Comparison of ENCODE assay signal across 1 cellular context in the genomic region with DNA sequence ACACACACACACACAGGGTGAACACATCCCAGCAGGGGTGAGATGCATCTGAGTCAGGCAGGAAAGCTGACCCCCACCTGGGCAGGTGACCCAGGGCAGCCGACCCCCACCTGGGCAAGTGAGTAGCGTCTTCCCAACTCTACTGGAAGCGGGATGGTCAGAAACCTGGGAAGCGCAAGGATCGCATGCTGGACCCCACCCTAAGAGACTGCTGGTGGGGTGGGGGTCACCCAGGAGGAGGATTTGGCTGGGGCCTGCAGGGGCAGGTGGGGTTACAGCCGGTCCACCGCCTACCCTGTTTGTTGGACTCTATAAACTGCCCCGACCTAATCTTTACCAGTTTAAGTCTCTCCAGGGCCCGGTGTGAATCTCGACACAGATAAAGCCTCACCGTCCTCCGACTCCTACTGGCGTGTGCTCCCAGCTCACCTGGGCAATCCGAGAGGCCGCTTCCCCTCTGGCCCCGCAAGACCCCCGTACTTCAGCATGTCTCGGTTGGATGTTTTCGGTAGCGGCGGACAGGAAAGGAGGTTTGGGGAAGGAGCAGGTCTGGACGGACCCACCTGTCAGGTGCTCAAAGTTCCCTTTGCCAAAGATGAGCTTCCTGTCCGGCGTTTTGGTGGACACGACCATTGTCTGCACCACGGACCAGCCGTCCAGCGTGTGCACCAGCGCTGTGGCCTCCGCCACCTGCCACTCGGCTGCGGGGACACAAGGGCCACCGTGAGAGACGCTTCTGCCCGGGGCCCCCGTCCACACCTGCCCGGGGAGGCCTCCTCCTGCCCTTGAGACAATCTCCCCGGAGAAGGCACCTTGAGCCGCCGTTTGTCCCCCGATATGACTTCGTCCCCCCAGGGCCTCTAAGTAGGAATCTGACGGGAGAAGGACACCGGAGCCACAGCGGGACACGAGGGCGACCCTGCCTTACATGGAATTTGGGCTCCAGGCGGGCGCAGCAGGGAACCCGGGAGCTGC.
TF ChIP-seq lines count a peak whose summit lies in the region.

No MANE protein-coding gene starts in this region.

TF ChIP-seq in HCT116, 20 proteins besides CTCF, POLR2A, EP300 and RAD21:
- TF ChIP-seq, protein P1, sequence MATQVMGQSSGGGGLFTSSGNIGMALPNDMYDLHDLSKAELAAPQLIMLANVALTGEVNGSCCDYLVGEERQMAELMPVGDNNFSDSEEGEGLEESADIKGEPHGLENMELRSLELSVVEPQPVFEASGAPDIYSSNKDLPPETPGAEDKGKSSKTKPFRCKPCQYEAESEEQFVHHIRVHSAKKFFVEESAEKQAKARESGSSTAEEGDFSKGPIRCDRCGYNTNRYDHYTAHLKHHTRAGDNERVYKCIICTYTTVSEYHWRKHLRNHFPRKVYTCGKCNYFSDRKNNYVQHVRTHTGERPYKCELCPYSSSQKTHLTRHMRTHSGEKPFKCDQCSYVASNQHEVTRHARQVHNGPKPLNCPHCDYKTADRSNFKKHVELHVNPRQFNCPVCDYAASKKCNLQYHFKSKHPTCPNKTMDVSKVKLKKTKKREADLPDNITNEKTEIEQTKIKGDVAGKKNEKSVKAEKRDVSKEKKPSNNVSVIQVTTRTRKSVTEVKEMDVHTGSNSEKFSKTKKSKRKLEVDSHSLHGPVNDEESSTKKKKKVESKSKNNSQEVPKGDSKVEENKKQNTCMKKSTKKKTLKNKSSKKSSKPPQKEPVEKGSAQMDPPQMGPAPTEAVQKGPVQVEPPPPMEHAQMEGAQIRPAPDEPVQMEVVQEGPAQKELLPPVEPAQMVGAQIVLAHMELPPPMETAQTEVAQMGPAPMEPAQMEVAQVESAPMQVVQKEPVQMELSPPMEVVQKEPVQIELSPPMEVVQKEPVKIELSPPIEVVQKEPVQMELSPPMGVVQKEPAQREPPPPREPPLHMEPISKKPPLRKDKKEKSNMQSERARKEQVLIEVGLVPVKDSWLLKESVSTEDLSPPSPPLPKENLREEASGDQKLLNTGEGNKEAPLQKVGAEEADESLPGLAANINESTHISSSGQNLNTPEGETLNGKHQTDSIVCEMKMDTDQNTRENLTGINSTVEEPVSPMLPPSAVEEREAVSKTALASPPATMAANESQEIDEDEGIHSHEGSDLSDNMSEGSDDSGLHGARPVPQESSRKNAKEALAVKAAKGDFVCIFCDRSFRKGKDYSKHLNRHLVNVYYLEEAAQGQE (IDR thresholded peaks at IDR 0.05; ENCODE audit: low read depth), result no peak
- TF ChIP-seq ELF1 (IDR thresholded peaks at IDR 0.05; ENCODE audit: borderline replicate concordance, low read depth), result no peak
- TF ChIP-seq FOSL1 (IDR thresholded peaks at IDR 0.05; ENCODE audit: low read depth), result no peak
- TF ChIP-seq SIN3A (IDR thresholded peaks at IDR 0.05; ENCODE audit: low read depth), result no peak
- TF ChIP-seq SP1 (IDR thresholded peaks at IDR 0.05; ENCODE audit: low read depth), result no peak
- no peak for TF ChIP-seq TCF7L2 (IDR thresholded peaks at IDR 0.05; ENCODE audit: borderline replicate concordance, extremely low read depth, insufficient read depth, insufficient read length)
- no peak for TF ChIP-seq ZFX (IDR thresholded peaks at IDR 0.05)
- no peak for TF ChIP-seq EZH2 (IDR thresholded peaks at IDR 0.05)
- no peak for TF ChIP-seq YY1 (IDR thresholded peaks at IDR 0.05; ENCODE audit: extremely low read depth, insufficient replicate concordance, low read depth, low read length)
- no peak for TF ChIP-seq EZH2phosphoT487 (IDR thresholded peaks at IDR 0.05; ENCODE audit: borderline replicate concordance)
- TF ChIP-seq ZNF274 (IDR thresholded peaks at IDR 0.05; ENCODE audit: low read depth, low read length), result no peak
TF ChIP-seq in HCT116: peak in this region for 0.
